Comparison of ENCODE assay signal across 2 cellular contexts in genomic region chr10:14916600-14916999, GRCh38.
A peak's percentile ranks its signal among the peaks of the same experiment; 100 is the strongest.
TF ChIP-seq lines count a peak whose summit lies in the region.

No MANE protein-coding gene starts in this region.

TF ChIP-seq in HEK293, 187 proteins besides CTCF, POLR2A, EP300 and RAD21:
- no peak for TF ChIP-seq ZNF510 (tag by site-specific recombination; IDR thresholded peaks at IDR 0.05; ENCODE audit: insufficient replicate concordance)
- no peak for TF ChIP-seq ZBTB1 (tag by site-specific recombination; IDR thresholded peaks at IDR 0.05)
- TF ChIP-seq ZNF239 (tag by site-specific recombination; IDR thresholded peaks at IDR 0.05): no peak
- TF ChIP-seq ZNF155 (tag by site-specific recombination; IDR thresholded peaks at IDR 0.05): no peak
- no peak for TF ChIP-seq ZNF707 (tag by site-specific recombination; IDR thresholded peaks at IDR 0.05)
- TF ChIP-seq ZNF501 (tag by site-specific recombination; IDR thresholded peaks at IDR 0.05): no peak
- no peak for TF ChIP-seq PRDM6 (tag by site-specific recombination; IDR thresholded peaks at IDR 0.05)
- no peak for TF ChIP-seq ZNF777 (tag by site-specific recombination; IDR thresholded peaks at IDR 0.05; ENCODE audit: borderline replicate concordance)
- peak; percentile 91 for TF ChIP-seq ZNF248 (tag by site-specific recombination; IDR thresholded peaks at IDR 0.05)
- peak; percentile 42 for TF ChIP-seq SETDB1 (IDR thresholded peaks at IDR 0.05; ENCODE audit: insufficient read length, low read length)

TF ChIP-seq in GM12878, 131 proteins besides CTCF, POLR2A, EP300 and RAD21:
- TF ChIP-seq RCOR1 (conservative IDR thresholded peaks at IDR 0.05; ENCODE audit: low read depth, low read length) (no peak), CREB1 (IDR thresholded peaks at IDR 0.05; ENCODE audit: low read depth) (no peak), RELB (IDR thresholded peaks at IDR 0.05; ENCODE audit: low read depth) (no peak), SMAD1 (IDR thresholded peaks at IDR 0.05; ENCODE audit: low read depth, partially characterized antibody) (no peak), E2F4 (IDR thresholded peaks at IDR 0.05; ENCODE audit: low read depth, low read length) (no peak), SKIL (IDR thresholded peaks at IDR 0.05; ENCODE audit: low read depth, poor library complexity, severe bottlenecking) (no peak), EED (IDR thresholded peaks at IDR 0.05; ENCODE audit: low read depth) (no peak), RUNX3 (IDR thresholded peaks at IDR 0.05; ENCODE audit: low read length) (no peak), CBX5 (IDR thresholded peaks at IDR 0.05; ENCODE audit: low read depth) (no peak), IKZF1 (conservative IDR thresholded peaks at IDR 0.05) (no peak), CEBPB (IDR thresholded peaks at IDR 0.05; ENCODE audit: borderline replicate concordance in 1 of 2, low read depth in 2 of 2, low read length in 2 of 2) (no peak), ESRRA (IDR thresholded peaks at IDR 0.05; ENCODE audit: low read length) (no peak), SMAD5 (IDR thresholded peaks at IDR 0.05; ENCODE audit: low read depth) (no peak), STAT1 (conservative IDR thresholded peaks at IDR 0.05) (no peak), CEBPZ (IDR thresholded peaks at IDR 0.05; ENCODE audit: low read depth, low read length) (no peak), BHLHE40 (IDR thresholded peaks at IDR 0.05; ENCODE audit: borderline replicate concordance in 1 of 2, low read depth in 2 of 2, low read length in 1 of 2) (no peak), REST (IDR thresholded peaks at IDR 0.05; ENCODE audit: low read depth, low read length) (no peak), ZBTB33 (IDR thresholded peaks at IDR 0.05) (no peak)
